8 cellular contexts compared by ENCODE assay signal in genomic region chr10:24196426-24197039, GRCh38. TPM values are rescaled to one million over a fixed set of nuclear protein-coding genes. Genes with fewer than 3 reads are reported as not detected.
DNase-seq lines count a peak whose midpoint lies in the region; ATAC-seq and TF ChIP-seq lines count a peak whose summit lies in the region.

No MANE protein-coding gene starts in this region.

- H3K9me3 ChIP-seq in BE2C (no peaks in the 10 kb centered on the region), NT2/D1 (ENCODE audit: insufficient read depth, low read length) (no peaks in the 10 kb centered on the region), suprapubic skin (no peaks in the 10 kb centered on the region)

- no peak for TF ChIP-seq EP300 in suprapubic skin (IDR thresholded peaks at IDR 0.05)

- no peak overlapping the region for H3K4me3 ChIP-seq in BE2C (ENCODE audit: low read depth, low read length)
- H3K4me3 ChIP-seq in NT2/D1 (ENCODE audit: insufficient read length, low read depth) = no peak overlapping the region
- no peak overlapping the region for H3K4me3 ChIP-seq in suprapubic skin

- H3K27me3 ChIP-seq in BE2C = no peaks in the 10 kb centered on the region
- H3K27me3 ChIP-seq in NT2/D1 (ENCODE audit: insufficient read depth, insufficient read length) = no peaks in the 10 kb centered on the region
- H3K27me3 ChIP-seq in suprapubic skin = no peaks in the 10 kb centered on the region

- H3K9me3 Mint-ChIP-seq in nephron progenitor cell = no peaks in the 10 kb centered on the region

- TF ChIP-seq POLR2A in suprapubic skin (IDR thresholded peaks at IDR 0.05) = no peak

- peaks cover 33% of the 10 kb centered on the region for H3K4me1 Mint-ChIP-seq in nephron progenitor cell

- H3K36me3 Mint-ChIP-seq in nephron progenitor cell (ENCODE audit: low read depth) = no peaks in the 10 kb centered on the region

- H3K4me1 ChIP-seq in BE2C (no peaks in the 10 kb centered on the region), NT2/D1 (ENCODE audit: insufficient read depth, insufficient read length) (no peaks in the 10 kb centered on the region), suprapubic skin (peaks cover 7% of the 10 kb centered on the region)

- H3K27ac ChIP-seq in suprapubic skin = no peak overlapping the region

- WGBS in suprapubic skin = 22% methylated on average over 11 of the region's 11 CpGs

- H3K9ac ChIP-seq in NT2/D1 (ENCODE audit: insufficient read length, low read depth) = no peak overlapping the region

- H3K27ac Mint-ChIP-seq in nephron progenitor cell = no peak overlapping the region

- TF ChIP-seq CTCF in BE2C (IDR thresholded peaks at IDR 0.05; ENCODE audit: low read depth, low read length) = peak; percentile 89
- peak; percentile 96 for TF ChIP-seq CTCF in nephron progenitor cell (IDR thresholded peaks at IDR 0.05)
- peak; percentile 73 to 92 for TF ChIP-seq CTCF in suprapubic skin (IDR thresholded peaks at IDR 0.05)

- H3K4me3 Mint-ChIP-seq in nephron progenitor cell = no peak overlapping the region

- H3K36me3 ChIP-seq in BE2C (no peaks in the 10 kb centered on the region), NT2/D1 (ENCODE audit: insufficient read depth, insufficient read length, low read length) (no peaks in the 10 kb centered on the region), suprapubic skin (no peaks in the 10 kb centered on the region)

- peaks cover 13% of the 10 kb centered on the region for H3K27me3 Mint-ChIP-seq in nephron progenitor cell (ENCODE audit: low read depth, poor library complexity)

- ATAC-seq in GM18909 (IDR thresholded peaks at IDR 0.05; ENCODE audit: poor library complexity, unreplicated experiment) (peak; percentile 90), HG03280 (IDR thresholded peaks at IDR 0.05; ENCODE audit: unreplicated experiment) (peak; percentile 87)

- DNase-seq in BE2C = peak; percentile 69
- peak; percentile 79 for DNase-seq in NT2/D1 (ENCODE audit: low read depth, low spot score)
- peak; percentile 56 for DNase-seq in activated T-cell treated with anti-CD3 and anti-CD28 coated beads for 4 hours
- peak; percentile 50 for DNase-seq in fibroblast of gingiva (ENCODE audit: low read depth)
- DNase-seq in nephron progenitor cell = peak; percentile 89
- DNase-seq in suprapubic skin (ENCODE audit: low spot score in 2 of 2) = peak; percentile 71 to 87

RNA-seq across cellular contexts. Expression of gene KIAA1217, which starts 12.4 kb away (rescaled TPM):
- 0.43 TPM for polyA plus RNA-seq in BE2C (2012; ENCODE audit: insufficient read depth, insufficient read length, low read depth)
- 100 to 1,000 TPM in 1 of 4 donors, 10 to 100 TPM in 3; 59.2 to 109 (median 72.1) TPM for total RNA-seq in suprapubic skin
